In the genomic region with DNA sequence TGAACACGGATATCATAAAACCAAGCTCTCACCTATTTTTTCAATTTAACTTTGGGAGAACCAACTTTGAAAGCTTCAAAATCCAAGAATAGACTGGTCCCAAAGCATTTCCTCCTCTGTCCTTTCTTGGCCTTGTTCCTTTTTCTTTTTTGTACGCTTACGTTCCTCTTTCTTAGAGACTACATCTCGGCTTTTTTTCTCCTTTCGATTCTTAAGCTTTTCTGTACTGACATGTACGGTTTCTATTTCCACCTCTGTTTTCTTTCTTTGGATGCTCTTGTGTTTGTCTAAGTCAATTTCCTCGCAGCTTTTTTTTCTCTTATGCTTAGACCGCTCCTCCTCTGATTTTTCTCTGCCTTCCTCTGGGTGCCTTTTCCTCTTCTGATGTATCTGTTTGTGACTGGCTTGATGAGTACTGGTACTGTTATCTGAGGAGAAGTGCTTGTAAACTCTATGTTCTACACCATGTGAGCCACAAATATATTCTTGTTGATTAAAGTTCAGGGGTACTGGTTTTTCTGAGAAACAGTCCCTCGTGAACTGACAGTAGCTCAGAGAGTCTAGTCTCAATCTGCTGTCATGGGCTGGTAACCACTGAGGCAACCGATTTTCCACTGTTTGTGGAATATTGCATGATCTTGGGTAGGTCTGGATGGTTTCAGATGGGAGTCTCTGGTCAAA, we compare ENCODE assay signal across 16 cellular contexts. TPM values are rescaled to one million over a fixed set of nuclear protein-coding genes. Genes with fewer than 3 reads are reported as not detected.
A peak's percentile ranks its signal among the peaks of the same experiment; 100 is the strongest.
DNase-seq lines count a peak whose midpoint lies in the region; ATAC-seq and TF ChIP-seq lines count a peak whose summit lies in the region.
"Had no signal": no experiment of that assay in that cellular context is flagged by ENCODE, and none has a peak within 500 bp of the region (broad histone marks: within the 10 kb centered on the region; RNA-seq: fewer than 3 reads in every experiment).

No MANE protein-coding gene starts in this region.

- H3K4me3 Mint-ChIP-seq in activated T-cell treated with anti-CD3 and anti-CD28 coated beads, Interleukin-2, amount 50 U/mL, for 4 hours = peak overlapping the region; percentile 37
- H3K4me3 Mint-ChIP-seq in activated T-helper 1 cell treated with anti-CD3 and anti-CD28 coated beads, Interleukin-12 subunit alpha, Interleukin-12 subunit beta, Interleukin-2, Interleukin-4 antibody, amounts not matched to agents 30 ng/mL and 10 ng/mL and 1 ng/mL, durations not matched to agents 14 hours and 24 hours and 36 hours = peak overlapping the region; percentile 72
- H3K4me3 Mint-ChIP-seq in stimulated activated naive B cell treated with anti-CD40 and anti-IgM and Interleukin-4, amounts not matched to agents 10 μg/mL and 1 μg/mL and 100 μg/mL, for 72 hours = peak overlapping the region; percentile 79 to 84
- H3K4me3 Mint-ChIP-seq: HFFc6 had no signal

- H3K36me3 Mint-ChIP-seq in activated T-cell treated with anti-CD3 and anti-CD28 coated beads, Interleukin-2, amount 50 U/mL, for 4 hours (ENCODE audit: insufficient read depth) = peaks cover 25% of the 10 kb centered on the region
- peaks cover 24% of the 10 kb centered on the region for H3K36me3 Mint-ChIP-seq in activated T-helper 1 cell treated with anti-CD3 and anti-CD28 coated beads, Interleukin-12 subunit alpha, Interleukin-12 subunit beta, Interleukin-2, Interleukin-4 antibody, amounts not matched to agents 30 ng/mL and 10 ng/mL and 1 ng/mL, durations not matched to agents 14 hours and 24 hours and 36 hours (ENCODE audit: low read depth)
- peaks cover 28 to 35% of the 10 kb centered on the region in 2 donors for H3K36me3 Mint-ChIP-seq in stimulated activated naive B cell treated with anti-CD40 and anti-IgM and Interleukin-4, amounts not matched to agents 10 μg/mL and 1 μg/mL and 100 μg/mL, for 72 hours

- intact Hi-C loops in activated T-helper 1 cell treated with anti-CD3 and anti-CD28 coated beads, Interleukin-12 subunit alpha, Interleukin-12 subunit beta, Interleukin-2, Interleukin-4 antibody, amounts not matched to agents 30 ng/mL and 10 ng/mL and 1 ng/mL, durations not matched to agents 14 hours and 24 hours and 36 hours (cut with micrococcal nuclease) = loop anchor here (1.0 kb wide), 1 partner anchor 12 kb away; the partner anchor contains the start of gene RNU2-63P
- intact Hi-C loops in left cardiac atrium (cut with DNase I) = no loop called here

- no peaks in the 10 kb centered on the region for H3K27me3 Mint-ChIP-seq in activated T-cell treated with anti-CD3 and anti-CD28 coated beads, Interleukin-2, amount 50 U/mL, for 4 hours (ENCODE audit: low read depth)
- no peaks in the 10 kb centered on the region for H3K27me3 Mint-ChIP-seq in activated T-helper 1 cell treated with anti-CD3 and anti-CD28 coated beads, Interleukin-12 subunit alpha, Interleukin-12 subunit beta, Interleukin-2, Interleukin-4 antibody, amounts not matched to agents 30 ng/mL and 10 ng/mL and 1 ng/mL, durations not matched to agents 14 hours and 24 hours and 36 hours (ENCODE audit: insufficient read depth)
- no peaks in the 10 kb centered on the region for H3K27me3 Mint-ChIP-seq in stimulated activated naive B cell treated with anti-CD40 and anti-IgM and Interleukin-4, amounts not matched to agents 10 μg/mL and 1 μg/mL and 100 μg/mL, for 72 hours

- H3K4me1 Mint-ChIP-seq in activated T-cell treated with anti-CD3 and anti-CD28 coated beads, Interleukin-2, amount 50 U/mL, for 4 hours (ENCODE audit: low read depth) = peaks cover 12% of the 10 kb centered on the region
- peaks cover 13% of the 10 kb centered on the region for H3K4me1 Mint-ChIP-seq in activated T-helper 1 cell treated with anti-CD3 and anti-CD28 coated beads, Interleukin-12 subunit alpha, Interleukin-12 subunit beta, Interleukin-2, Interleukin-4 antibody, amounts not matched to agents 30 ng/mL and 10 ng/mL and 1 ng/mL, durations not matched to agents 14 hours and 24 hours and 36 hours (ENCODE audit: low read depth)
- peaks cover 21 to 42% of the 10 kb centered on the region in 2 donors for H3K4me1 Mint-ChIP-seq in stimulated activated naive B cell treated with anti-CD40 and anti-IgM and Interleukin-4, amounts not matched to agents 10 μg/mL and 1 μg/mL and 100 μg/mL, for 72 hours

- DNase-seq in activated T-cell treated with anti-CD3 and anti-CD28 coated beads, Interleukin-2, amount 50 U/mL, for 4 hours = no peak
- DNase-seq in activated T-cell treated with anti-CD3 and anti-CD28 coated beads, Interleukin-2, amount 50 U/mL, for 48 hours = no peak
- DNase-seq in HL-60 (ENCODE audit: low read depth in 1 of 2, low spot score in 1 of 2) (no peak), left cardiac atrium (no peak), C1 segment of cervical spinal cord (lab: John Stamatoyannopoulos, UW) (no peak)
- DNase-seq in activated T-helper 1 cell treated with anti-CD3 and anti-CD28 coated beads, Interleukin-12 subunit alpha, Interleukin-12 subunit beta, Interleukin-2, Interleukin-4 antibody, amounts not matched to agents 30 ng/mL and 10 ng/mL and 1 ng/mL, durations not matched to agents 14 hours and 24 hours and 36 hours (ENCODE audit: low spot score) = no peak
- DNase-seq in stimulated activated naive B cell treated with anti-CD40 and anti-IgM and Interleukin-4, amounts not matched to agents 10 μg/mL and 1 μg/mL and 100 μg/mL, for 72 hours = peak; percentile 35
- DNase-seq: brain microvascular endothelial cell; GF-D8; HFFc6; NCI-H2029 treated with DMSO at 0.1 percent for 48 hours; stimulated activated CD4-positive, alpha-beta T cell treated with anti-CD3 and anti-CD28 coated beads, Interleukin-1b, Interleukin-23, amount 100 ng/mL, for 48 hours; testis had no signal

- no peaks in the 10 kb centered on the region for H3K9me3 Mint-ChIP-seq in activated T-cell treated with anti-CD3 and anti-CD28 coated beads, Interleukin-2, amount 50 U/mL, for 4 hours
- no peaks in the 10 kb centered on the region for H3K9me3 Mint-ChIP-seq in activated T-helper 1 cell treated with anti-CD3 and anti-CD28 coated beads, Interleukin-12 subunit alpha, Interleukin-12 subunit beta, Interleukin-2, Interleukin-4 antibody, amounts not matched to agents 30 ng/mL and 10 ng/mL and 1 ng/mL, durations not matched to agents 14 hours and 24 hours and 36 hours
- H3K9me3 Mint-ChIP-seq in stimulated activated naive B cell treated with anti-CD40 and anti-IgM and Interleukin-4, amounts not matched to agents 10 μg/mL and 1 μg/mL and 100 μg/mL, for 72 hours = no peaks in the 10 kb centered on the region
- H3K9me3 Mint-ChIP-seq: HFFc6 had no signal

- peak overlapping the region; percentile 83 for H3K27ac Mint-ChIP-seq in activated T-helper 1 cell treated with anti-CD3 and anti-CD28 coated beads, Interleukin-12 subunit alpha, Interleukin-12 subunit beta, Interleukin-2, Interleukin-4 antibody, amounts not matched to agents 30 ng/mL and 10 ng/mL and 1 ng/mL, durations not matched to agents 14 hours and 24 hours and 36 hours
- H3K27ac Mint-ChIP-seq in stimulated activated naive B cell treated with anti-CD40 and anti-IgM and Interleukin-4, amounts not matched to agents 10 μg/mL and 1 μg/mL and 100 μg/mL, for 72 hours = peak overlapping the region; percentile 96
- H3K27ac Mint-ChIP-seq: HFFc6 had no signal

- TF ChIP-seq CTCF in HL-60 (IDR thresholded peaks at IDR 0.05; ENCODE audit: insufficient read depth, low read length) = no peak

- no peaks in the 10 kb centered on the region for H3K27me3 ChIP-seq in HL-60 (ENCODE audit: insufficient read depth, poor library complexity, severe bottlenecking)
- H3K27me3 ChIP-seq: brain microvascular endothelial cell, testis had no signal

- 0 out of 2 replicates have a peak overlapping the region, but pooled peaks have one; percentile 12 for H3K4me3 ChIP-seq in HL-60 (replicated peaks; ENCODE audit: insufficient read depth, low read length)
- H3K4me3 ChIP-seq: testis had no signal

- peak in 1 of 2 donors; percentile 27 for ATAC-seq in activated T-cell treated with anti-CD3 and anti-CD28 coated beads, Interleukin-2, amount 50 U/mL, for 4 hours
- ATAC-seq in stimulated activated naive B cell treated with anti-CD40 and anti-IgM and Interleukin-4, amounts not matched to agents 10 μg/mL and 1 μg/mL and 100 μg/mL, for 72 hours (replicated peaks) = peak; percentile 76 to 84
- no peak for ATAC-seq in HG03025 (IDR thresholded peaks at IDR 0.05; ENCODE audit: low FRiP score, unreplicated experiment)
- no peak for ATAC-seq in left cardiac atrium

- H3K27ac ChIP-seq in HL-60 (replicated peaks) = no peak overlapping the region
- H3K27ac ChIP-seq: brain microvascular endothelial cell, testis had no signal

RNA-seq across cellular contexts. Expression of gene RNU2-63P, which starts 11.5 kb away (rescaled TPM):
- total RNA-seq in activated T-cell treated with anti-CD3 and anti-CD28 coated beads, Interleukin-2, amount 50 U/mL, for 4 hours = 10 to 100 TPM; 27.8 to 49.1 (median 40.2) TPM
- total RNA-seq in activated T-helper 1 cell treated with anti-CD3 and anti-CD28 coated beads, Interleukin-12 subunit alpha, Interleukin-12 subunit beta, Interleukin-2, Interleukin-4 antibody, amounts not matched to agents 30 ng/mL and 10 ng/mL and 1 ng/mL, durations not matched to agents 14 hours and 24 hours and 36 hours = 28.5 and 32.9 TPM in 2 replicates
- 1 to 10 TPM in 1 of 2 donors, not detected in 1; 2.4 TPM for total RNA-seq in left cardiac atrium
- total RNA-seq: osteoblast, RPMI7951, testis had no signal

RNA-seq across cellular contexts. Expression of gene KRCC1, which starts 27.7 kb away (rescaled TPM):
- total RNA-seq in activated T-cell treated with anti-CD3 and anti-CD28 coated beads, Interleukin-2, amount 50 U/mL, for 4 hours = 1 to 10 TPM; 5.7 to 6.9 (median 6.6) TPM
- total RNA-seq in activated T-helper 1 cell treated with anti-CD3 and anti-CD28 coated beads, Interleukin-12 subunit alpha, Interleukin-12 subunit beta, Interleukin-2, Interleukin-4 antibody, amounts not matched to agents 30 ng/mL and 10 ng/mL and 1 ng/mL, durations not matched to agents 14 hours and 24 hours and 36 hours = 16.9 and 17.9 TPM in 2 replicates
- total RNA-seq in left cardiac atrium = 10 to 100 TPM; 20.5 to 21.5 TPM

RNA-seq across cellular contexts. Expression of gene SMYD1, which starts 39.8 kb away (rescaled TPM):
- not detected for total RNA-seq in activated T-cell treated with anti-CD3 and anti-CD28 coated beads, Interleukin-2, amount 50 U/mL, for 4 hours
- total RNA-seq in activated T-helper 1 cell treated with anti-CD3 and anti-CD28 coated beads, Interleukin-12 subunit alpha, Interleukin-12 subunit beta, Interleukin-2, Interleukin-4 antibody, amounts not matched to agents 30 ng/mL and 10 ng/mL and 1 ng/mL, durations not matched to agents 14 hours and 24 hours and 36 hours = not detected in 2 replicates
- total RNA-seq in left cardiac atrium = 100 to 1,000 TPM; 116 to 138 TPM
- total RNA-seq: HFFc6, osteoblast, RPMI7951 had no signal

Comparison
In these comparisons a context has a peak if more than half of its experiments do, and no peak if none do; other contexts are left out.
1. ATAC-seq: peak in stimulated activated naive B cell treated with anti-CD40 and anti-IgM and Interleukin-4, amounts not matched to agents 10 μg/mL and 1 μg/mL and 100 μg/mL, for 72 hours (2 of 2); none in HG03025 (single experiment) and left cardiac atrium (0 of 2).
2. RNA of gene SMYD1, which starts 39.8 kb away (total RNA-seq): 116 to 138 TPM in left cardiac atrium; not detected in activated T-helper 1 cell treated with anti-CD3 and anti-CD28 coated beads, Interleukin-12 subunit alpha, Interleukin-12 subunit beta, Interleukin-2, Interleukin-4 antibody, amounts not matched to agents 30 ng/mL and 10 ng/mL and 1 ng/mL, durations not matched to agents 14 hours and 24 hours and 36 hours and not detected in activated T-cell treated with anti-CD3 and anti-CD28 coated beads, Interleukin-2, amount 50 U/mL, for 4 hours; every median in the first group is over 100 times any median in the second.
3. Peak in every context shown above with its lines, with median percentiles within 50 percentile points of each other: H3K4me3 Mint-ChIP-seq.